ENCODE assay signal across 7 cellular contexts in genomic region chr20:60298647-60299046, GRCh38.
"Had no signal": no experiment of that assay in that cellular context is flagged by ENCODE, and none has a peak within 500 bp of the region (broad histone marks: within the 10 kb centered on the region; RNA-seq: fewer than 3 reads in every experiment).

No MANE protein-coding gene starts in this region.

- H3K27ac ChIP-seq: HL-60 had no signal

- H3K4me3 ChIP-seq: GM23338 had no signal

- ATAC-seq: GM23338, HepG2 had no signal

- DNase-seq: H9, HCEC 1CT, HFFc6, KBM-7 had no signal
